ENCODE assay signal across 8 cellular contexts in the genomic region with DNA sequence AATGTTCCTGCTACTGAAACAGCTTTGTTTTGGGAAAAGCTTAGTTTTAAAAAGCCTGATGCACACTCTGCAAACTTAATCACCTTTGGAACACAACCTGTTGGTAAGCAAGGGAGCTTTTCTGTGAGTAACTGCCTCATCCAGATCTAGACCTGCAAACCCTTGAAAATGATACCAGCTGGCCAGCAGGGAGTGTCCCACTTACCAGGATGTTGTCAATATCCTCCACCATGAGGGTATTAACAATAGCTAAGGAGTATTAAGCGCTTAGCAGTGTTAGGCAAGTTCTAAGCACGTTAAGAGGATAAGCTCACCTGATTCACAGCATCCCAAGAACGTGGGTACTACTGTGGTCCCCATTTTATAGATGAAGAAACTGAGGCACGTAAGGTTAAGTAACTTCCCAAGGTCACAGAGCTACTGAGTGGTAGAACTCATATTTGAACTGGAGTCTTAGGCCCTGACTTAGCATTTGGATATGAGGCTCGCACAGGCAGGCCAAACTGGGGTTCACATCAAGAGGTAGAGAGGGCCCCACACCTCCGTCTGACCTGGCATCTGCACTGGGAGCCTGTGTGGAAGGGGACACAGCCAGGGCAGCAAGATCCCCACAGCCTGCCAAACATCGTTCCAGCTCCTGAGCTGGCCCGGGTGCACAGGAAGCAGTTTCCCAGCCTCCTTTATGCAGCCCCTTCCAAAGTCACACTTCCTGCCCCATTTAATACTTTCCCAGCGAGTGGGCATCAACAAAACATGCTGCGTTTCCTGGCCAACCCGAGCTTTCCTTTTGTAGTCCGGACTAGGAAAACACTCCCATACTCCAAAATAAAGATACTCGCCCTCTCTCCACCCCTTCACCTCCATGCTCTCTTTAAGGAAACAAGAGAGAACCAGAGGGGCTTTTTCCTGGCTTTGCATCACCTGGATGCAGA. TPM values are rescaled to one million over a fixed set of nuclear protein-coding genes. Genes with fewer than 3 reads are reported as not detected.
DNase-seq lines count a peak whose midpoint lies in the region; ATAC-seq and TF ChIP-seq lines count a peak whose summit lies in the region.
"Had no signal": no experiment of that assay in that cellular context is flagged by ENCODE, and none has a peak within 500 bp of the region (broad histone marks: within the 10 kb centered on the region; RNA-seq: fewer than 3 reads in every experiment).

No MANE protein-coding gene starts in this region.

- H3K4me3 Mint-ChIP-seq in T-cell (no peak overlapping the region), progenitor cell of endocrine pancreas (ENCODE audit: low read depth) (no peak overlapping the region)

- DNase-seq in EH (ENCODE audit: low read depth) (peak; percentile 67), T-cell (no peak), fibroblast of villous mesenchyme (ENCODE audit: low read depth) (peak; percentile 18), progenitor cell of endocrine pancreas (ENCODE audit: low spot score, unreplicated experiment) (no peak), NCI-H2107 (lab: John Stamatoyannopoulos, UW) (no peak), NCI-H446 treated with DMSO at 0.1 percent for 48 hours (lab: John Stamatoyannopoulos, UW) (no peak)
- DNase-seq: NCI-H1092 treated with DMSO at 0.1 percent for 48 hours had no signal

- H3K9me3 Mint-ChIP-seq in T-cell, result no peaks in the 10 kb centered on the region
- no peaks in the 10 kb centered on the region for H3K9me3 Mint-ChIP-seq in progenitor cell of endocrine pancreas (ENCODE audit: low read depth)

- POLR2A ChIA-PET in T-cell (lab: Charles Lee), result interaction anchor here in 1 of 2 donors (0.9 kb wide), 1 partner anchor 33 kb away, joined by 3 read pairs; a partner anchor contains a TSS

- H3K36me3 Mint-ChIP-seq in T-cell (peaks cover 22% of the 10 kb centered on the region), progenitor cell of endocrine pancreas (ENCODE audit: insufficient read depth) (no peaks in the 10 kb centered on the region)

- ATAC-seq in T-cell (replicated peaks in 1 of 4) (no peak), GM18870 (IDR thresholded peaks at IDR 0.05; ENCODE audit: unreplicated experiment) (no peak)

- no peak overlapping the region for H3K4me3 ChIP-seq in fibroblast of villous mesenchyme (ENCODE audit: low read depth, low read length)

- H3K27ac Mint-ChIP-seq in T-cell, result peak overlapping the region; percentile 29 to 52
- peak overlapping the region; percentile 42 for H3K27ac Mint-ChIP-seq in progenitor cell of endocrine pancreas

- CTCF ChIA-PET in T-cell (lab: Charles Lee), result interaction anchor here in 1 of 2 donors (1.2 kb wide), 1 partner anchor 12 kb away, joined by 3 read pairs; no protein-coding TSS in a partner anchor

- no peaks in the 10 kb centered on the region for H3K27me3 Mint-ChIP-seq in T-cell
- no peaks in the 10 kb centered on the region for H3K27me3 Mint-ChIP-seq in progenitor cell of endocrine pancreas

- H3K4me1 Mint-ChIP-seq in T-cell, result peaks cover 88 to 93% (median 89%) of the 10 kb centered on the region in 3 donors
- peaks cover 31% of the 10 kb centered on the region for H3K4me1 Mint-ChIP-seq in progenitor cell of endocrine pancreas (ENCODE audit: low read depth)

- no peak for TF ChIP-seq CTCF in fibroblast of villous mesenchyme (IDR thresholded peaks at IDR 0.05; ENCODE audit: insufficient read depth, low read depth, low read length)
- no peak for TF ChIP-seq CTCF in progenitor cell of endocrine pancreas (IDR thresholded peaks at IDR 0.05; ENCODE audit: unreplicated experiment)

RNA-seq across cellular contexts. Expression of a gene that starts 32.6 kb away (rescaled TPM):
- total RNA-seq in T-cell (10 to 100 TPM; 45.5 to 73.4 (median 59.1) TPM), fibroblast of villous mesenchyme (17.4 and 42.3 TPM in 2 replicates), progenitor cell of endocrine pancreas (14.3 and 19.1 TPM in 2 replicates)

Comparison
In these comparisons a context has a peak if more than half of its experiments do, and no peak if none do; other contexts are left out.
1. DNase-seq: peak in EH (single experiment) and fibroblast of villous mesenchyme (single experiment); none in T-cell (0 of 34), progenitor cell of endocrine pancreas (single experiment), NCI-H2107 (single experiment) and NCI-H446 treated with DMSO at 0.1 percent for 48 hours (single experiment).